Comparison of ENCODE assay signal across 9 cellular contexts in the genomic region with DNA sequence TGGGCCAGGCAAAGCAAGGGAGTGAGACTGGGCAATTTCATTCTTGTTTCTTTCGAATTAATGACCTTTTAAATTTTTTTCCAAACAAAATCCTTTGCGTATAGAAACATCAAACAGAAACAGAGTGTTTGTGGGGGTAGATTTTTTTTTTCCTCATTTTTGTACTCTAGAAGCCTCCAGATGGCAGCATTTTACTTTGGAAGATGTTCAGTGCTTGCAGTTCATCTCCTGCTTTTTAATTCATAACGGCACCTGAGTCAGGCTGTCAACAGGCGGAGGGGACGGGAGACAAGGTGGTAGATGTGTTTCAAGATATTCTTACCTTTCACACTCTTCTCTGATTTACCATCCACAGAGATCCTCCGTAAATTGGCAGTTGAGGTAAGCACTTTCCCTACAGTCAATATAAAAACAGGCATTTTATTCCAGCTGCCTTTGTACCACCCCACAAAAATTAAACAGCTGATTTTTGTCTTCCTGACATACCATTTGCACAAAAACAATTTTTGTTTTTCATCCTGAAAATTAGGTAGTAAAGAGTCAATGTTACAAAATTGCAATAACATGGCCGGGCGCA.
A peak's percentile ranks its signal among the peaks of the same experiment; 100 is the strongest.
DNase-seq lines count a peak whose midpoint lies in the region; ATAC-seq, FAIRE-seq and TF ChIP-seq lines count a peak whose summit lies in the region.
"Had no signal": no experiment of that assay in that cellular context is flagged by ENCODE, and none has a peak within 500 bp of the region (broad histone marks: within the 10 kb centered on the region; RNA-seq: fewer than 3 reads in every experiment).

No MANE protein-coding gene starts in this region.

- no peaks in the 10 kb centered on the region for H3K27me3 ChIP-seq in bronchial epithelial cell (ENCODE audit: control insufficient read depth, insufficient read depth, low read length)
- H3K27me3 ChIP-seq in CD8-positive, alpha-beta T cell (ENCODE audit: insufficient read depth, low read length) = no peaks in the 10 kb centered on the region
- H3K27me3 ChIP-seq: thyroid gland had no signal

- no peaks in the 10 kb centered on the region for H3K36me3 Mint-ChIP-seq in nephron (ENCODE audit: low read depth)
- no peaks in the 10 kb centered on the region for H3K36me3 Mint-ChIP-seq in CD8-positive, alpha-beta T cell

- H3K27ac ChIP-seq in CD8-positive, alpha-beta T cell (ENCODE audit: low read depth, low read length) = no peak overlapping the region
- H3K27ac ChIP-seq: thyroid gland had no signal

- H3K4me3 ChIP-seq in bronchial epithelial cell (ENCODE audit: low read depth, low read length) = no peak overlapping the region
- no peak overlapping the region for H3K4me3 ChIP-seq in CD8-positive, alpha-beta T cell (ENCODE audit: low read depth, low read length)
- H3K4me3 ChIP-seq: thyroid gland had no signal

- peak; percentile 19 for DNase-seq in Ammon's horn (ENCODE audit: low spot score)
- DNase-seq in NCI-H1694 (lab: John Stamatoyannopoulos, UW) = peak; percentile 36
- DNase-seq in bronchial epithelial cell (ENCODE audit: low read depth) = peak; percentile 43
- no peak for DNase-seq in CD8-positive, alpha-beta T cell
- no peak for DNase-seq in NCI-H1417 treated with DMSO at 0.1 percent for 48 hours (lab: John Stamatoyannopoulos, UW)

- ATAC-seq in GM18870 (IDR thresholded peaks at IDR 0.05; ENCODE audit: unreplicated experiment) (peak; percentile 62), HG03025 (IDR thresholded peaks at IDR 0.05; ENCODE audit: low FRiP score, unreplicated experiment) (no peak)
- ATAC-seq in CD8-positive, alpha-beta T cell = no peak

- POLR2A ChIA-PET in CD8-positive, alpha-beta T cell (lab: Charles Lee) = no interaction called here

- no peaks in the 10 kb centered on the region for H3K36me3 ChIP-seq in bronchial epithelial cell (ENCODE audit: control insufficient read depth, insufficient read depth, low read length)
- no peaks in the 10 kb centered on the region for H3K36me3 ChIP-seq in CD8-positive, alpha-beta T cell (ENCODE audit: insufficient read depth, low read length)
- H3K36me3 ChIP-seq: thyroid gland had no signal

- TF ChIP-seq CTCF in bronchial epithelial cell (IDR thresholded peaks at IDR 0.05; ENCODE audit: insufficient read depth, low read length, severe bottlenecking) (peak; percentile 29), nephron (IDR thresholded peaks at IDR 0.05; ENCODE audit: unreplicated experiment in 3 of 3) (peak; percentile 40 to 54 (median 41))
- no peak for TF ChIP-seq CTCF in CD8-positive, alpha-beta T cell (IDR thresholded peaks at IDR 0.05)

- no peak overlapping the region for H3K27ac Mint-ChIP-seq in nephron
- no peak overlapping the region for H3K27ac Mint-ChIP-seq in CD8-positive, alpha-beta T cell

- CTCF ChIA-PET in CD8-positive, alpha-beta T cell (lab: Charles Lee) = no interaction called here

- no peak for FAIRE-seq in bronchial epithelial cell (lab: Jason Lieb, UNC)

- no peaks in the 10 kb centered on the region for H3K9me3 ChIP-seq in CD8-positive, alpha-beta T cell (ENCODE audit: low read length)
- H3K9me3 ChIP-seq: thyroid gland had no signal

- H3K9me3 Mint-ChIP-seq in nephron = no peaks in the 10 kb centered on the region
- no peaks in the 10 kb centered on the region for H3K9me3 Mint-ChIP-seq in CD8-positive, alpha-beta T cell

- H3K4me1 ChIP-seq in CD8-positive, alpha-beta T cell (ENCODE audit: insufficient read depth, low read length) = no peaks in the 10 kb centered on the region
- H3K4me1 ChIP-seq: thyroid gland had no signal

- H3K4me3 Mint-ChIP-seq in nephron = no peak overlapping the region
- no peak overlapping the region for H3K4me3 Mint-ChIP-seq in CD8-positive, alpha-beta T cell

- H3K4me1 Mint-ChIP-seq in nephron = peaks cover 5% of the 10 kb centered on the region
- no peaks in the 10 kb centered on the region for H3K4me1 Mint-ChIP-seq in CD8-positive, alpha-beta T cell (ENCODE audit: low read depth)

- H3K27me3 Mint-ChIP-seq in nephron (ENCODE audit: low read depth) = no peaks in the 10 kb centered on the region
- peaks cover 13% of the 10 kb centered on the region for H3K27me3 Mint-ChIP-seq in CD8-positive, alpha-beta T cell (ENCODE audit: low read depth)

- intact Hi-C loops in CD8-positive, alpha-beta T cell (cut with DNase I, micrococcal nuclease) = no loop called here

Comparison
In these comparisons a context has a peak if more than half of its experiments do, and no peak if none do; other contexts are left out.
1. DNase-seq: peak in Ammon's horn (single experiment), NCI-H1694 (single experiment) and bronchial epithelial cell (single experiment); none in CD8-positive, alpha-beta T cell (0 of 7) and NCI-H1417 treated with DMSO at 0.1 percent for 48 hours (single experiment).